In genomic region chr9:94370266-94370665, GRCh38 we compare ENCODE assay signal across 9 cellular contexts. TPM values are rescaled to one million over a fixed set of nuclear protein-coding genes. Genes with fewer than 3 reads are reported as not detected.
"Had no signal": no experiment of that assay in that cellular context is flagged by ENCODE, and none has a peak within 500 bp of the region (broad histone marks: within the 10 kb centered on the region; RNA-seq: fewer than 3 reads in every experiment).

No MANE protein-coding gene starts in this region.

RNA-seq across cellular contexts. Expression of gene NUTM2F, which starts 41.8 kb away (rescaled TPM):
- total RNA-seq: PC-3, PC-9, Peyer's patch, Right ventricle myocardium inferior, Right ventricle myocardium superior, RPMI7951, SJCRH30, SJSA1, SK-MEL-5 had no signal
